8 cellular contexts compared by ENCODE assay signal in the genomic region with DNA sequence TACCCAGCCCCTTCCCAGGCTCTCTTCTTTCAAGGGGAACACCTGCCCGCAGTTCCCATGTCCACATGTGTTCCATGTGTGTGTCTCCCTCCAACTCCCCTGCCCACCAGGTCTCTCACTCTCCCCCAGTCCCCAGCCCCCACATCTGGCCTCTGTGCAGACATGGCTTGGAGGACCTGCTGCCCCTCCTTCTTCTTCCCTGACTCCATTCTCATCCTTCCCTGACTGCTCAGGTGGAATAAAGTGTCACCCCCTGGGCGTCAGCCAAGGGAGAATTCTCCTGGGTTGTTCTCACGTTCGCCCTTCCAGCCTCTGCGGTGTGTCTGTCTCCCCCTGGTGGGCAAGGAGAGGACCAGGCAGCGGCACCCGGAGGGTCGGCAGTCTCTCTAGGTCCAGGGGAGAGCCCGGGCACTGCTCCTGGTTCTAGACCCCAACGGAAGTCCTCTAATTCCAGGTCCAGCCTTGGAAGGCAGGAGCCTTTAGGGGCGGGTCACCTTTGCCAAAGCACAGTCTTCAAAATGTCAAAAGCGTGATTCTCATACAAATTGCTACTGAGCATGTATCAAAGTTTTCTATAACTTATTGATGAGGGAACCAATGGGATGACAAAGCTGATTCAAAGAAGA. TPM values are rescaled to one million over a fixed set of nuclear protein-coding genes. Genes with fewer than 3 reads are reported as not detected.
DNase-seq lines count a peak whose midpoint lies in the region; ATAC-seq, FAIRE-seq and TF ChIP-seq lines count a peak whose summit lies in the region.

No MANE protein-coding gene starts in this region.

- WGBS in mammary epithelial cell (ENCODE audit: low coverage, missing lambda C conversion rate): 20% methylated on average over 12 of the region's 12 CpGs
- 5% methylated on average over 12 of the region's 12 CpGs for WGBS in right lobe of liver (ENCODE audit: insufficient coverage, low coverage, low lambda C conversion rate, missing lambda C conversion rate)

- DNase-seq in GM18507 (ENCODE audit: extremely low spot score, insufficient read length, low read depth) (peak; percentile 61), NCI-H2107 (lab: John Stamatoyannopoulos, UW) (peak; percentile 24), mammary epithelial cell (peak; percentile 54), right lobe of liver (peak in 1 of 3 donors; percentile 64)
- DNase-seq in stimulated activated CD8-positive, alpha-beta memory T cell treated with anti-CD3 and anti-CD28 coated beads, Interleukin-15, amount 100 ng/mL, for 4 hours (ENCODE audit: low read depth in 2 of 2): peak; percentile 42 to 61

- dilution Hi-C loops in mammary epithelial cell (cut with HindIII; ENCODE audit: low sequenced_read_pairs): no loop called here

- FAIRE-seq in GM18507 (lab: Jason Lieb, UNC): peak; percentile 87

- no peaks in the 10 kb centered on the region for H3K9me3 ChIP-seq in mammary epithelial cell (replicated peaks; ENCODE audit: insufficient read depth, low read length)
- no peaks in the 10 kb centered on the region for H3K9me3 ChIP-seq in right lobe of liver

- CTCF ChIA-PET in mammary epithelial cell (lab: Charles Lee; ENCODE audit: low non-redundant PET): no interaction called here

- no peak overlapping the region for H3K9ac ChIP-seq in mammary epithelial cell (ENCODE audit: insufficient read depth, low read length)

- no peaks in the 10 kb centered on the region for H3K4me1 ChIP-seq in ACC112 (ENCODE audit: control insufficient read depth, insufficient read depth, low read length, unreplicated experiment)
- no peaks in the 10 kb centered on the region for H3K4me1 ChIP-seq in mammary epithelial cell (ENCODE audit: insufficient read depth, low read length)
- no peaks in the 10 kb centered on the region for H3K4me1 ChIP-seq in right lobe of liver

- ATAC-seq in right lobe of liver (peak; percentile 77 to 89 (median 82)), HG03097 (IDR thresholded peaks at IDR 0.05; ENCODE audit: low FRiP score, unreplicated experiment) (no peak)

- H3K4me3 ChIP-seq in ACC112 (ENCODE audit: low read depth, low read length): peak overlapping the region; percentile 44; the same call in 1 of the 2 replicates
- H3K4me3 ChIP-seq in WI38 (ENCODE audit: low read depth, low read length): no peak overlapping the region
- no peak overlapping the region for H3K4me3 ChIP-seq in mammary epithelial cell (replicated peaks in 1 of 3; ENCODE audit: insufficient read depth in 1 of 3, low read depth in 2 of 3, low read length in 3 of 3)
- H3K4me3 ChIP-seq in right lobe of liver: no peak overlapping the region

- H4K20me1 ChIP-seq in mammary epithelial cell (ENCODE audit: insufficient read depth, low read length): no peaks in the 10 kb centered on the region

- no peaks in the 10 kb centered on the region for H3K36me3 ChIP-seq in ACC112 (ENCODE audit: insufficient read depth, low read length)
- H3K36me3 ChIP-seq in mammary epithelial cell (ENCODE audit: insufficient read depth, low read length): no peaks in the 10 kb centered on the region
- H3K36me3 ChIP-seq in right lobe of liver: no peaks in the 10 kb centered on the region

- intact Hi-C loops in mammary epithelial cell (cut with micrococcal nuclease) (no loop called here), right lobe of liver (cut with DNase I) (loop anchor here in 1 of 2 donors (10.0 kb wide), 1 partner anchor 252 kb away; no protein-coding TSS in a partner anchor)

- no TSS peak for BruUV-seq in mammary epithelial cell (replicated peaks; lab: Mats Ljungman, UMichigan)

- no peak for TF ChIP-seq POLR2A in right lobe of liver (IDR thresholded peaks at IDR 0.05)

- H3K27me3 ChIP-seq in ACC112 (ENCODE audit: insufficient read depth, low read length): peaks cover 61% of the 10 kb centered on the region
- peaks cover 2% of the 10 kb centered on the region for H3K27me3 ChIP-seq in mammary epithelial cell (ENCODE audit: insufficient read depth, low read length)
- H3K27me3 ChIP-seq in right lobe of liver: no peaks in the 10 kb centered on the region

- TF ChIP-seq CTCF in WI38 (IDR thresholded peaks at IDR 0.05; ENCODE audit: low read depth, low read length) (peak; percentile 91), mammary epithelial cell (conservative IDR thresholded peaks at IDR 0.05 in 1 of 2, IDR thresholded peaks at IDR 0.05 in 1 of 2; ENCODE audit: extremely low read depth in 1 of 2, insufficient read depth in 1 of 2, low read depth in 1 of 2, low read length in 2 of 2) (peak; percentile 71 to 85), right lobe of liver (IDR thresholded peaks at IDR 0.05) (peak; percentile 48 to 85 (median 83))

- H3K27ac ChIP-seq in ACC112 (ENCODE audit: low read depth, low read length): no peak overlapping the region
- H3K27ac ChIP-seq in mammary epithelial cell (ENCODE audit: insufficient read depth, low read depth, low read length): no peak overlapping the region
- no peak overlapping the region for H3K27ac ChIP-seq in right lobe of liver

- H3K79me2 ChIP-seq in ACC112 (ENCODE audit: control insufficient read depth, insufficient read depth, low read length, unreplicated experiment): no peaks in the 10 kb centered on the region
- no peaks in the 10 kb centered on the region for H3K79me2 ChIP-seq in mammary epithelial cell (ENCODE audit: insufficient read depth, low read length)

- H3K4me2 ChIP-seq in mammary epithelial cell (ENCODE audit: insufficient read depth, low read depth, low read length): no peak overlapping the region

- in situ Hi-C loops in mammary epithelial cell (cut with MboI; ENCODE audit: low sequenced_read_pairs in 2 of 2): no loop called here

- H2AFZ ChIP-seq in ACC112 (ENCODE audit: low read length, unreplicated experiment) (peak overlapping the region; percentile 14), mammary epithelial cell (ENCODE audit: low read depth, low read length) (no peak overlapping the region)

RNA-seq across cellular contexts. Expression of a gene that starts 50.5 kb away (rescaled TPM):
- total RNA-seq in mammary epithelial cell: under 1 TPM in 1 of 2 donors, not detected in 1; 0.17 TPM
- polyA plus RNA-seq in mammary epithelial cell: not detected
- polyA minus RNA-seq in mammary epithelial cell: not detected
- 10 to 100 TPM in 1 of 6 experiments, 1 to 10 TPM in 5; 2.8 to 16.6 (median 6.2) TPM for total RNA-seq in right lobe of liver

RNA-seq across cellular contexts. Expression of a gene that starts 57.4 kb away (rescaled TPM):
- total RNA-seq in mammary epithelial cell: under 1 TPM in 1 of 2 donors, not detected in 1; under 0.01 TPM
- polyA plus RNA-seq in mammary epithelial cell: not detected
- not detected for polyA minus RNA-seq in mammary epithelial cell
- total RNA-seq in right lobe of liver: under 1 TPM in 3 of 6 experiments, not detected in 3; 0.07 to 0.16 (median 0.12) TPM
